ENCODE assay signal across 8 cellular contexts in the genomic region with DNA sequence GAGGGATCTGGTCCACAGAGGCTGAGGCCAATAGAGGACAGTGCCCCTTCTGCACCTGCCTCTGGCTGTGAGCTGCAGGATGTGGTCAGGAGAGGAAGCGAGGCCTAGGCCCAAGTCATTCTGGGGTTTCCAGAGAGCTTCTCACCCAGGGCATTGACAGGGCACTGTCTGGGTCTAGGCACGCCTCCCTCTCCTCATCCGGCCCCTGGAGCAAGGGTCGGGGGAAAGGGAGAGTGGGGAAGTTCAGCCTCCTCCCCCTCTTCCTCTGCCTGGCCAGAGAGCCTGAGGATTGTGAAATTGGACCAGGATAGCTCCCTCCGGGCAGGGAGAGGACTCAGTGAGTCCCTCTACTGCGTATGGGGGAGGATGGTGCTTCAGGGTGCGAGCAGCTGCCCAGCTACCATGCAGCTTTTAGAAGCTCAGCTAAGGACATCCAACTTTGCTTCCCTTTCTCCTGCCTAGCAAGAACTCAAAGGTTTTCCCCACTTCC. TPM values are rescaled to one million over a fixed set of nuclear protein-coding genes. Genes with fewer than 3 reads are reported as not detected.
A peak's percentile ranks its signal among the peaks of the same experiment; 100 is the strongest.
DNase-seq lines count a peak whose midpoint lies in the region; ATAC-seq and TF ChIP-seq lines count a peak whose summit lies in the region.
"Had no signal": no experiment of that assay in that cellular context is flagged by ENCODE, and none has a peak within 500 bp of the region (broad histone marks: within the 10 kb centered on the region; RNA-seq: fewer than 3 reads in every experiment).

No MANE protein-coding gene starts in this region.

- intact Hi-C loops in esophagus muscularis mucosa (cut with DNase I): no loop called here

- DNase-seq in SIG-M5 treated with dmso at 0.1 percent for 504 hours (lab: John Stamatoyannopoulos, UW; ENCODE audit: unreplicated experiment) (peak; percentile 99), esophagus muscularis mucosa (ENCODE audit: extremely low spot score) (no peak), NCI-H2171 (lab: John Stamatoyannopoulos, UW) (no peak)
- peak; percentile 69 for DNase-seq in activated naive CD8-positive, alpha-beta T cell treated with anti-CD3 and anti-CD28 coated beads, Interleukin-2, amount 10 ng/mL, durations not matched to agents 7 days and 5 days
- peak; percentile 21 to 59 (median 28) for DNase-seq in stimulated activated CD4-positive, alpha-beta T cell treated with anti-CD3 and anti-CD28 coated beads, TNF-alpha, amount 100 ng/mL, for 24 hours (ENCODE audit: low read depth in 3 of 3)

- H3K36me3 ChIP-seq in esophagus muscularis mucosa: no peaks in the 10 kb centered on the region

- POLR2A ChIA-PET in activated naive CD8-positive, alpha-beta T cell treated with anti-CD3 and anti-CD28 coated beads, Interleukin-2, amount 10 ng/mL, durations not matched to agents 7 days and 5 days (lab: Charles Lee): interaction anchor here (1.0 to 2.0 kb wide), 5 partner anchors 12 to 218 kb away, joined by 3 to 9 read pairs (median 9); a partner anchor contains a TSS

- no peaks in the 10 kb centered on the region for H3K9me3 ChIP-seq in esophagus muscularis mucosa

- H3K4me3 Mint-ChIP-seq in activated naive CD8-positive, alpha-beta T cell treated with anti-CD3 and anti-CD28 coated beads, Interleukin-2, amount 10 ng/mL, durations not matched to agents 7 days and 5 days: peak overlapping the region; percentile 59

- no peak for TF ChIP-seq EP300 in esophagus muscularis mucosa (IDR thresholded peaks at IDR 0.05)

- ATAC-seq in GM19025 (IDR thresholded peaks at IDR 0.05; ENCODE audit: low read depth, unreplicated experiment): peak; percentile 90
- ATAC-seq in HG03045 (IDR thresholded peaks at IDR 0.05; ENCODE audit: unreplicated experiment): peak; percentile 88
- ATAC-seq in activated naive CD8-positive, alpha-beta T cell treated with anti-CD3 and anti-CD28 coated beads, Interleukin-2, amount 10 ng/mL, durations not matched to agents 7 days and 5 days (ENCODE audit: low read depth): peak; percentile 95

- no peak overlapping the region for H3K27ac Mint-ChIP-seq in activated naive CD8-positive, alpha-beta T cell treated with anti-CD3 and anti-CD28 coated beads, Interleukin-2, amount 10 ng/mL, durations not matched to agents 7 days and 5 days

- H3K36me3 Mint-ChIP-seq in activated naive CD8-positive, alpha-beta T cell treated with anti-CD3 and anti-CD28 coated beads, Interleukin-2, amount 10 ng/mL, durations not matched to agents 7 days and 5 days: peaks cover 4% of the 10 kb centered on the region
- H3K36me3 Mint-ChIP-seq: brain had no signal

- no peak overlapping the region for H3K4me3 ChIP-seq in esophagus muscularis mucosa

- H3K9me3 Mint-ChIP-seq in activated naive CD8-positive, alpha-beta T cell treated with anti-CD3 and anti-CD28 coated beads, Interleukin-2, amount 10 ng/mL, durations not matched to agents 7 days and 5 days: no peaks in the 10 kb centered on the region

- no peak for TF ChIP-seq CTCF in esophagus muscularis mucosa (IDR thresholded peaks at IDR 0.05)

- no peak for TF ChIP-seq POLR2A in esophagus muscularis mucosa (IDR thresholded peaks at IDR 0.05; ENCODE audit: low read depth)

- peaks cover 4 to 57% (median 16%) of the 10 kb centered on the region in 4 donors for H3K27me3 ChIP-seq in esophagus muscularis mucosa

- H3K4me1 ChIP-seq in esophagus muscularis mucosa: peaks cover 11 to 18% (median 17%) of the 10 kb centered on the region in 4 donors

- WGBS in esophagus muscularis mucosa: 74% methylated on average over 3 of the region's 7 CpGs

- H3K27me3 Mint-ChIP-seq in activated naive CD8-positive, alpha-beta T cell treated with anti-CD3 and anti-CD28 coated beads, Interleukin-2, amount 10 ng/mL, durations not matched to agents 7 days and 5 days: peaks cover 28% of the 10 kb centered on the region

- H3K4me1 Mint-ChIP-seq in activated naive CD8-positive, alpha-beta T cell treated with anti-CD3 and anti-CD28 coated beads, Interleukin-2, amount 10 ng/mL, durations not matched to agents 7 days and 5 days: peaks cover 62% of the 10 kb centered on the region

- no peak overlapping the region for H3K27ac ChIP-seq in esophagus muscularis mucosa (replicated peaks in 1 of 4)

RNA-seq across cellular contexts. Expression of a gene that starts 6.3 kb away (rescaled TPM):
- under 1 TPM; 0.14 to 0.25 TPM for total RNA-seq in activated naive CD8-positive, alpha-beta T cell treated with anti-CD3 and anti-CD28 coated beads, Interleukin-2, amount 10 ng/mL, durations not matched to agents 7 days and 5 days
- under 1 TPM in 1 of 4 donors, not detected in 3; 0.63 TPM for total RNA-seq in esophagus muscularis mucosa

RNA-seq across cellular contexts. Expression of a gene that starts 15.6 kb away (rescaled TPM):
- under 1 TPM; 0.75 to 0.91 TPM for total RNA-seq in activated naive CD8-positive, alpha-beta T cell treated with anti-CD3 and anti-CD28 coated beads, Interleukin-2, amount 10 ng/mL, durations not matched to agents 7 days and 5 days
- not detected for total RNA-seq in esophagus muscularis mucosa

Comparison
In these comparisons a context has a peak if more than half of its experiments do, and no peak if none do; other contexts are left out.
1. DNase-seq: peak in SIG-M5 treated with dmso at 0.1 percent for 504 hours (single experiment), activated naive CD8-positive, alpha-beta T cell treated with anti-CD3 and anti-CD28 coated beads, Interleukin-2, amount 10 ng/mL, durations not matched to agents 7 days and 5 days (single experiment) and stimulated activated CD4-positive, alpha-beta T cell treated with anti-CD3 and anti-CD28 coated beads, TNF-alpha, amount 100 ng/mL, for 24 hours (3 of 3); none in esophagus muscularis mucosa (single experiment) and NCI-H2171 (single experiment).
2. Peak in every context shown above with its lines, with median percentiles within 50 percentile points of each other: ATAC-seq.